Comparison of ENCODE assay signal across 8 cellular contexts in the genomic region with DNA sequence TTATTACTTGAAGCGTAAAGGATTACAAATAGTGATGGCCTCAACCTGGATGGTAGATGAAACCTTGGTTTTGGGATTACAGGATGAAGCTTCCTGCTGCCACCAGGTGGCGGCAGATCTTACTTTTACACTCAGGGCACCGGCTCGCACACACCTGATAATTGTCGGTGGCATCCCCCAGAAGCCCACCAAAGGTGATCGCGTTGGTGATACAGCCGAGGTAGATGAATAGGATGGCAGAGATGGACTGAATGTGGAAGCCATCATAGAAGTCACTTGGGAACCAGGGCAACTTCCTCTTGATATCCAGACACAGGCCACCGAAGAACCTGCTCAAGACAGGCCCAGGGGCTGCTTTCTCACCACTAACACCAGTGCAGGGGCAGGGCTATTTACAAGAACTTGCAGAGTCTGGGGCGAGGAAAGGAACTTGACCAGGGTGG. TPM values are rescaled to one million over a fixed set of nuclear protein-coding genes. Genes with fewer than 3 reads are reported as not detected.
A peak's percentile ranks its signal among the peaks of the same experiment; 100 is the strongest.
DNase-seq lines count a peak whose midpoint lies in the region; ATAC-seq and TF ChIP-seq lines count a peak whose summit lies in the region.

No MANE protein-coding gene starts in this region.

- peaks cover 0 to 5% of the 10 kb centered on the region in 2 donors for H3K36me3 ChIP-seq in lung (ENCODE audit: control insufficient read depth in 2 of 2, insufficient read depth in 2 of 2, low read length in 2 of 2)

- peaks cover 6% of the 10 kb centered on the region for H3K4me1 Mint-ChIP-seq in chondrocyte (ENCODE audit: low read depth)

- no peaks in the 10 kb centered on the region for H3K4me1 ChIP-seq in lung (ENCODE audit: control insufficient read depth in 2 of 2, insufficient read depth in 2 of 2, low read length in 2 of 2)

- H3K9me3 Mint-ChIP-seq in chondrocyte (ENCODE audit: low read depth): no peaks in the 10 kb centered on the region

- peak; percentile 38 to 69 for ATAC-seq in activated CD4-positive, CD25-positive, alpha-beta regulatory T cell treated with anti-CD3 and anti-CD28 coated beads, Interleukin-2, amount 50 U/mL, for 24 hours
- no peak for ATAC-seq in lung (ENCODE audit: insufficient read depth, low FRiP score)
- no peak for ATAC-seq in HG03045 (IDR thresholded peaks at IDR 0.05; ENCODE audit: unreplicated experiment)

- H3K27ac ChIP-seq in lung (ENCODE audit: low read depth in 1 of 2, low read length in 1 of 2): no peak overlapping the region

- H3K27me3 Mint-ChIP-seq in chondrocyte (ENCODE audit: low read depth): peaks cover 2% of the 10 kb centered on the region

- no peak overlapping the region for H3K4me3 Mint-ChIP-seq in chondrocyte (ENCODE audit: unreplicated experiment)

- H3K27ac Mint-ChIP-seq in chondrocyte (ENCODE audit: unreplicated experiment): no peak overlapping the region

- H3K9me3 ChIP-seq in lung (ENCODE audit: control insufficient read depth in 2 of 2, insufficient read depth in 1 of 2, low read length in 1 of 2): no peaks in the 10 kb centered on the region

- H3K27me3 ChIP-seq in lung (ENCODE audit: control insufficient read depth, insufficient read depth): no peaks in the 10 kb centered on the region

- no peak overlapping the region for H3K4me3 ChIP-seq in lung

- DNase-seq in NCI-H446 (lab: John Stamatoyannopoulos, UW): peak; percentile 4 to 45
- DNase-seq in NCI-H446 treated with DMSO at 0.1 percent for 48 hours (lab: John Stamatoyannopoulos, UW): no peak
- DNase-seq in NCI-H1092 treated with DMSO at 0.1 percent for 48 hours (lab: John Stamatoyannopoulos, UW): peak; percentile 40
- no peak for DNase-seq in chondrocyte (ENCODE audit: low spot score)
- DNase-seq in lung (ENCODE audit: low spot score): peak; percentile 39
- DNase-seq in stimulated activated CD8-positive, alpha-beta memory T cell treated with anti-CD3 and anti-CD28 coated beads, Interleukin-4, amount 100 ng/mL, for 48 hours: peak; percentile 68

- no peaks in the 10 kb centered on the region for H3K36me3 Mint-ChIP-seq in chondrocyte (ENCODE audit: low read depth)

- WGBS in lung, 2 donors: 36 to 44% methylated on average over 10 of the region's 10 CpGs

- TF ChIP-seq CTCF in chondrocyte (IDR thresholded peaks at IDR 0.05) (peak; percentile 90), lung (IDR thresholded peaks at IDR 0.05; ENCODE audit: control extremely low read depth, extremely low read depth) (peak; percentile 60)

RNA-seq across cellular contexts. Expression of a gene that starts 51.8 kb away (rescaled TPM):
- total RNA-seq in chondrocyte (74.0 to 366 TPM (median 363 TPM) in 3 replicates), lung (10 to 100 TPM; 20.9 to 84.1 TPM)
- polyA plus RNA-seq in lung: 10 to 100 TPM; 32.3 to 88.1 TPM

Comparison
In these comparisons a context has a peak if more than half of its experiments do, and no peak if none do; other contexts are left out.
1. DNase-seq: peak in NCI-H446 (2 of 2), NCI-H1092 treated with DMSO at 0.1 percent for 48 hours (single experiment), lung (single experiment) and stimulated activated CD8-positive, alpha-beta memory T cell treated with anti-CD3 and anti-CD28 coated beads, Interleukin-4, amount 100 ng/mL, for 48 hours (single experiment); none in NCI-H446 treated with DMSO at 0.1 percent for 48 hours (single experiment) and chondrocyte (single experiment).
2. ATAC-seq: peak in activated CD4-positive, CD25-positive, alpha-beta regulatory T cell treated with anti-CD3 and anti-CD28 coated beads, Interleukin-2, amount 50 U/mL, for 24 hours (2 of 2); none in lung (single experiment) and HG03045 (single experiment).